In genomic region chr3:28856796-28857195, GRCh38 we compare ENCODE assay signal across 14 cellular contexts.
A peak's percentile ranks its signal among the peaks of the same experiment; 100 is the strongest.
DNase-seq lines count a peak whose midpoint lies in the region; ATAC-seq and TF ChIP-seq lines count a peak whose summit lies in the region.
"Had no signal": no experiment of that assay in that cellular context is flagged by ENCODE, and none has a peak within 500 bp of the region (broad histone marks: within the 10 kb centered on the region; RNA-seq: fewer than 3 reads in every experiment).

No MANE protein-coding gene starts in this region.

- H4K20me1 ChIP-seq in GM23248 (ENCODE audit: insufficient read depth) (no peaks in the 10 kb centered on the region), PC-3 (ENCODE audit: low read length) (no peaks in the 10 kb centered on the region)
- H4K20me1 ChIP-seq: BLaER1 treated with 17β-estradiol and CSF1 and Interleukin-3, amounts not matched to agents 10 nM and 100 nM had no signal

- in situ Hi-C loops in GM23248 (cut with MboI) = no loop called here

- H3K79me2 ChIP-seq in GM23248 (ENCODE audit: insufficient read depth) = no peaks in the 10 kb centered on the region
- H3K79me2 ChIP-seq in PC-3 (ENCODE audit: low read length) = no peaks in the 10 kb centered on the region

- ATAC-seq in PC-3 = peak; percentile 45; the same call in 1 of the 2 replicates
- no peak for ATAC-seq in GM18505 (IDR thresholded peaks at IDR 0.05; ENCODE audit: unreplicated experiment)
- ATAC-seq in GM18858 (IDR thresholded peaks at IDR 0.05; ENCODE audit: unreplicated experiment) = no peak
- ATAC-seq: GM23338 had no signal

- H3K4me3 ChIP-seq in GM23248 (no peak overlapping the region), PC-3 (ENCODE audit: low read length) (no peak overlapping the region)
- H3K4me3 ChIP-seq: BLaER1 treated with 17β-estradiol and CSF1 and Interleukin-3, amounts not matched to agents 10 nM and 100 nM; GM23338 had no signal

- H3K4me2 ChIP-seq in GM23248 (ENCODE audit: unreplicated experiment) = no peak overlapping the region
- H3K4me2 ChIP-seq in PC-3 (ENCODE audit: low read length) = no peak overlapping the region
- H3K4me2 ChIP-seq: BLaER1 treated with 17β-estradiol and CSF1 and Interleukin-3, amounts not matched to agents 10 nM and 100 nM; GM23338 had no signal

- no TSS peak for BruUV-seq in PC-3 (replicated peaks; lab: Mats Ljungman, UMichigan)

- H3K9me3 ChIP-seq in GM23248 (ENCODE audit: low read depth) (no peaks in the 10 kb centered on the region), PC-3 (ENCODE audit: low read length) (no peaks in the 10 kb centered on the region)
- H3K9me3 ChIP-seq: BLaER1 treated with 17β-estradiol and CSF1 and Interleukin-3, amounts not matched to agents 10 nM and 100 nM had no signal

- no peak overlapping the region for H3K27ac ChIP-seq in GM23248
- H3K27ac ChIP-seq in PC-3 (ENCODE audit: low read length) = no peak overlapping the region
- H3K27ac ChIP-seq: BLaER1 treated with 17β-estradiol and CSF1 and Interleukin-3, amounts not matched to agents 10 nM and 100 nM had no signal

- CTCF ChIA-PET in PC-3 (lab: Charles Lee) = no interaction called here

- H3F3A ChIP-seq in GM23248 (ENCODE audit: insufficient read depth) (no peaks in the 10 kb centered on the region), PC-3 (ENCODE audit: low read length, unreplicated experiment) (no peaks in the 10 kb centered on the region)

- H3K36me3 ChIP-seq in GM23248 (ENCODE audit: low read depth) (no peaks in the 10 kb centered on the region), PC-3 (ENCODE audit: low read depth, low read length) (no peaks in the 10 kb centered on the region)
- H3K36me3 ChIP-seq: BLaER1 treated with 17β-estradiol and CSF1 and Interleukin-3, amounts not matched to agents 10 nM and 100 nM had no signal

- DNase-seq in GM23248 = peak; percentile 16
- peak; percentile 23 for DNase-seq in PC-3
- peak; percentile 3 for DNase-seq in dermis blood vessel endothelial cell
- DNase-seq in iris pigment epithelial cell (ENCODE audit: low read depth) = peak; percentile 29
- DNase-seq in DMS 273 (lab: John Stamatoyannopoulos, UW; ENCODE audit: unreplicated experiment) = no peak
- DNase-seq in activated naive CD4-positive, alpha-beta T cell treated with Interleukin-2 at 50 U/mL for 16 hours = no peak
- DNase-seq: ACHN, DMS79, GDM1, H7 had no signal

- H3K4me1 ChIP-seq in GM23248 (ENCODE audit: insufficient read depth) (peaks cover 14% of the 10 kb centered on the region), PC-3 (ENCODE audit: insufficient read depth, low read length) (peaks cover 5% of the 10 kb centered on the region; the same call in 1 of the 2 replicates)

- TF ChIP-seq CTCF in PC-3 (conservative IDR thresholded peaks at IDR 0.05; ENCODE audit: low read depth, low read length) = no peak

- H3K9me2 ChIP-seq in GM23248 (ENCODE audit: insufficient read depth) = no peaks in the 10 kb centered on the region
- H3K9me2 ChIP-seq in PC-3 (replicated peaks; ENCODE audit: low read length) = no peaks in the 10 kb centered on the region

- H3K9ac ChIP-seq in GM23248 (no peak overlapping the region), PC-3 (ENCODE audit: low read length) (no peak overlapping the region)
- H3K9ac ChIP-seq: BLaER1 treated with 17β-estradiol and CSF1 and Interleukin-3, amounts not matched to agents 10 nM and 100 nM had no signal

- H2AFZ ChIP-seq in GM23248 (no peak overlapping the region), PC-3 (ENCODE audit: low read length) (no peak overlapping the region)
- H2AFZ ChIP-seq: GM23338 had no signal

- intact Hi-C loops in PC-3 (cut with micrococcal nuclease) = loop anchor here (10.0 kb wide), 1 partner anchor 1148 kb away; no protein-coding TSS in a partner anchor

- POLR2A ChIA-PET in PC-3 (lab: Charles Lee; ENCODE audit: unreplicated experiment) = interaction anchor here (0.5 kb wide), 1 partner anchor 1604 kb away, joined by 3 read pairs; no protein-coding TSS in a partner anchor

- WGBS in GM23248 (ENCODE audit: low coverage in 1 of 2, low lambda C conversion rate in 2 of 2, missing lambda C conversion rate in 2 of 2), 2 experiments = 93 to 94% methylated on average over 3 of the region's 3 CpGs

- TF ChIP-seq POLR2A in GM18505 (IDR thresholded peaks at IDR 0.05; ENCODE audit: borderline replicate concordance, extremely low read depth, insufficient read depth, insufficient read length) = no peak

- H3K27me3 ChIP-seq in GM23248 (replicated peaks; ENCODE audit: insufficient read depth) = no peaks in the 10 kb centered on the region
- no peaks in the 10 kb centered on the region for H3K27me3 ChIP-seq in PC-3 (ENCODE audit: low read length)
- H3K27me3 ChIP-seq: BLaER1 treated with 17β-estradiol and CSF1 and Interleukin-3, amounts not matched to agents 10 nM and 100 nM had no signal

Comparison
In these comparisons a context has a peak if more than half of its experiments do, and no peak if none do; other contexts are left out.
1. DNase-seq: peak in GM23248 (single experiment), PC-3 (single experiment), dermis blood vessel endothelial cell (single experiment) and iris pigment epithelial cell (single experiment); none in DMS 273 (single experiment) and activated naive CD4-positive, alpha-beta T cell treated with Interleukin-2 at 50 U/mL for 16 hours (single experiment).